In genomic region chr14:101133068-101133467, GRCh38 we compare ENCODE assay signal across 17 cellular contexts.
DNase-seq lines count a peak whose midpoint lies in the region; ATAC-seq and TF ChIP-seq lines count a peak whose summit lies in the region.
"Had no signal": no experiment of that assay in that cellular context is flagged by ENCODE, and none has a peak within 500 bp of the region (broad histone marks: within the 10 kb centered on the region; RNA-seq: fewer than 3 reads in every experiment).

No MANE protein-coding gene starts in this region.

- H3K36me3 ChIP-seq in H7 (replicated peaks; ENCODE audit: control insufficient read depth, insufficient read depth, low read length) = no peaks in the 10 kb centered on the region
- H3K36me3 ChIP-seq in esophagus muscularis mucosa = no peaks in the 10 kb centered on the region
- H3K36me3 ChIP-seq in osteoblast (ENCODE audit: insufficient read depth, low read length) = no peaks in the 10 kb centered on the region

- DNase-seq in activated naive CD4-positive, alpha-beta T cell treated with anti-CD3 and anti-CD28 coated beads, Interleukin-2, amount 50 U/mL, for 16 hours = peak; percentile 5
- DNase-seq in activated naive CD4-positive, alpha-beta T cell treated with anti-CD3 and anti-CD28 coated beads, Interleukin-2, amount 50 U/mL, for 72 hours (ENCODE audit: low spot score in 2 of 2) = no peak
- DNase-seq in H7 = peak; percentile 15
- peak; percentile 74 for DNase-seq in esophagus muscularis mucosa (ENCODE audit: extremely low spot score)
- peak; percentile 34 for DNase-seq in osteoblast (ENCODE audit: insufficient read length, low spot score, missing footprints)
- no peak for DNase-seq in activated effector memory CD4-positive, alpha-beta T cell treated with Interleukin-2 at 50 U/mL for 16 hours
- DNase-seq: 8988T; C1 segment of cervical spinal cord; Caco-2; CD4-positive, CD25-positive, alpha-beta regulatory T cell; DMS153; DMS79; GDM1; GOT3; H9 had no signal

- no peak overlapping the region for H2AFZ ChIP-seq in osteoblast (ENCODE audit: low read length)

- ATAC-seq in activated naive CD4-positive, alpha-beta T cell treated with anti-CD3 and anti-CD28 coated beads, Interleukin-2, amount 50 U/mL, for 72 hours = no peak
- ATAC-seq in HG03196 (IDR thresholded peaks at IDR 0.05; ENCODE audit: unreplicated experiment) = no peak
- ATAC-seq in GM18519 (IDR thresholded peaks at IDR 0.05; ENCODE audit: low FRiP score, unreplicated experiment) = no peak

- H3K4me1 ChIP-seq in esophagus muscularis mucosa (no peaks in the 10 kb centered on the region), osteoblast (ENCODE audit: insufficient read depth, low read length) (no peaks in the 10 kb centered on the region)
- H3K4me1 ChIP-seq: Caco-2 had no signal

- TF ChIP-seq POLR2A in esophagus muscularis mucosa (IDR thresholded peaks at IDR 0.05; ENCODE audit: low read depth) = no peak

- intact Hi-C loops in esophagus muscularis mucosa (cut with DNase I) = no loop called here

- H3K9me3 ChIP-seq in esophagus muscularis mucosa = no peaks in the 10 kb centered on the region
- H3K9me3 ChIP-seq in osteoblast (ENCODE audit: low read depth, low read length) = peaks cover 2% of the 10 kb centered on the region
- H3K9me3 ChIP-seq: Caco-2 had no signal

- H3K27ac Mint-ChIP-seq in activated naive CD4-positive, alpha-beta T cell treated with anti-CD3 and anti-CD28 coated beads, Interleukin-2, amount 50 U/mL, for 72 hours = no peak overlapping the region
- H3K27ac Mint-ChIP-seq: CD4-positive, CD25-positive, alpha-beta regulatory T cell had no signal

- H3K4me3 ChIP-seq in H7 (ENCODE audit: insufficient read depth, low read depth, low read length) (no peak overlapping the region), esophagus muscularis mucosa (no peak overlapping the region), osteoblast (ENCODE audit: insufficient read depth, low read length) (no peak overlapping the region)

- no peaks in the 10 kb centered on the region for H3K36me3 Mint-ChIP-seq in activated naive CD4-positive, alpha-beta T cell treated with anti-CD3 and anti-CD28 coated beads, Interleukin-2, amount 50 U/mL, for 72 hours
- H3K36me3 Mint-ChIP-seq: CD4-positive, CD25-positive, alpha-beta regulatory T cell had no signal

- TF ChIP-seq CTCF in esophagus muscularis mucosa (IDR thresholded peaks at IDR 0.05) = no peak
- TF ChIP-seq CTCF in osteoblast (IDR thresholded peaks at IDR 0.05; ENCODE audit: extremely low read depth, low read depth, low read length) = no peak

- 91% methylated on average over 8 of the region's 8 CpGs for WGBS in esophagus muscularis mucosa

- H4K20me1 ChIP-seq in osteoblast (ENCODE audit: insufficient read depth, low read length) = no peaks in the 10 kb centered on the region

- H3K27ac ChIP-seq in esophagus muscularis mucosa (replicated peaks in 1 of 4) (no peak overlapping the region), osteoblast (ENCODE audit: low read depth, low read length) (no peak overlapping the region)

- H3K4me2 ChIP-seq in osteoblast (ENCODE audit: insufficient read depth, low read length) = no peak overlapping the region

- no peaks in the 10 kb centered on the region for H3K79me2 ChIP-seq in osteoblast (ENCODE audit: insufficient read depth, low read length)

- H3K27me3 ChIP-seq in H7 (ENCODE audit: control insufficient read depth, insufficient read depth, low read length) (no peaks in the 10 kb centered on the region), esophagus muscularis mucosa (peaks cover 0 to 44% (median 0%) of the 10 kb centered on the region in 4 donors), osteoblast (ENCODE audit: insufficient read depth, low read length) (peaks cover 21% of the 10 kb centered on the region)

- H3K9me3 Mint-ChIP-seq in activated naive CD4-positive, alpha-beta T cell treated with anti-CD3 and anti-CD28 coated beads, Interleukin-2, amount 50 U/mL, for 72 hours = no peaks in the 10 kb centered on the region
- H3K9me3 Mint-ChIP-seq: H9 had no signal

- TF ChIP-seq EP300 in esophagus muscularis mucosa (IDR thresholded peaks at IDR 0.05) = no peak

Comparison
In these comparisons a context has a peak if more than half of its experiments do, and no peak if none do; other contexts are left out.
1. DNase-seq: peak in activated naive CD4-positive, alpha-beta T cell treated with anti-CD3 and anti-CD28 coated beads, Interleukin-2, amount 50 U/mL, for 16 hours (single experiment), H7 (single experiment), esophagus muscularis mucosa (single experiment) and osteoblast (single experiment); none in activated naive CD4-positive, alpha-beta T cell treated with anti-CD3 and anti-CD28 coated beads, Interleukin-2, amount 50 U/mL, for 72 hours (0 of 2) and activated effector memory CD4-positive, alpha-beta T cell treated with Interleukin-2 at 50 U/mL for 16 hours (single experiment).